ENCODE assay signal across 21 cellular contexts in the genomic region with DNA sequence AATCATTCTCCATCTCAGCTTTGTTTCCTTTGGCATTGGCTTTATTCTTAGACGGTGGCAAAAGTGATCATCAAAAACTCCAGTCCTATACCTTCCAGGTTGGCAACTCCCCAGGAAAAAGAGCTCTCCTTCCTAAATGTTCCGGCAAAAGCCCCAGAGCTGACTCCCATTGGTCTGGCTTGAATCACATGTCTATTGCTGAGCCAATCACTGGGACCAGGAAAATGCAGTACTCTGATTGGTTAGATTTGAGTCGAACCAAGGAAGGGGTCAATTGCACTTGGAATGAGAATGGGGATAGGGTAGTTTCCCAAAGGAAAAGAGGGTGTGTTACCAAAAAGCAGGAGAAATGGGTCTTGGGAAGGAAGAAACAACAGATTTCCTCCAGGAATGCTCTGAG. TPM values are rescaled to one million over a fixed set of nuclear protein-coding genes. Genes with fewer than 3 reads are reported as not detected.
"Had no signal": no experiment of that assay in that cellular context is flagged by ENCODE, and none has a peak within 500 bp of the region (broad histone marks: within the 10 kb centered on the region; RNA-seq: fewer than 3 reads in every experiment).

No MANE protein-coding gene starts in this region.

- ATAC-seq: activated T-helper 17 cell treated with anti-CD3 and anti-CD28 coated beads, Interleukin-2, amount 50 U/mL, for 72 hours; foreskin keratinocyte; natural killer cell; sciatic nerve; stimulated activated naive CD8-positive, alpha-beta T cell treated with anti-CD3 and anti-CD28 coated beads, Interleukin-15, amount 100 ng/mL, for 72 hours; upper lobe of right lung had no signal

- H3K9me3 ChIP-seq: colonic mucosa, thoracic aorta, upper lobe of right lung had no signal

- H3K79me2 ChIP-seq: parathyroid adenoma had no signal

- H3K4me3 ChIP-seq: colonic mucosa, smooth muscle cell, thoracic aorta, upper lobe of right lung had no signal

- DNase-seq: activated CD4-positive, alpha-beta T cell treated with anti-CD3 and anti-CD28 coated beads, Interleukin-2, amount 50 U/mL, for 4 hours; activated CD4-positive, CD25-positive, alpha-beta regulatory T cell treated with anti-CD3 and anti-CD28 coated beads, Interleukin-2, amount 50 U/mL, for 72 hours; activated naive CD4-positive, alpha-beta T cell treated with Interleukin-2 at 50 U/mL for 16 hours; activated naive CD8-positive, alpha-beta T cell treated with anti-CD3 and anti-CD28 coated beads, Interleukin-2, amount 10 ng/mL, durations not matched to agents 7 days and 5 days; colonic mucosa; foreskin keratinocyte; glutamatergic neuron; hypothalamus; mesenchymal stem cell; natural killer cell; stimulated activated CD4-positive, alpha-beta T cell treated with anti-CD3 and anti-CD28 coated beads, Interleukin-4, amount 100 ng/mL, for 1 hour; stimulated activated naive CD8-positive, alpha-beta T cell treated with anti-CD3 and anti-CD28 coated beads, Interleukin-15, amount 100 ng/mL, for 72 hours; upper lobe of right lung had no signal

- H3K27ac Mint-ChIP-seq: activated naive CD8-positive, alpha-beta T cell treated with anti-CD3 and anti-CD28 coated beads, Interleukin-2, amount 10 ng/mL, durations not matched to agents 7 days and 5 days; activated T-helper 17 cell treated with anti-CD3 and anti-CD28 coated beads, Interleukin-2, amount 50 U/mL, for 72 hours; natural killer cell; stimulated activated naive CD8-positive, alpha-beta T cell treated with anti-CD3 and anti-CD28 coated beads, Interleukin-15, amount 100 ng/mL, for 72 hours had no signal

- H2AFZ ChIP-seq: parathyroid adenoma had no signal

- H3K4me2 ChIP-seq: smooth muscle cell had no signal

- H3K4me1 Mint-ChIP-seq: activated naive CD8-positive, alpha-beta T cell treated with anti-CD3 and anti-CD28 coated beads, Interleukin-2, amount 10 ng/mL, durations not matched to agents 7 days and 5 days; activated T-helper 17 cell treated with anti-CD3 and anti-CD28 coated beads, Interleukin-2, amount 50 U/mL, for 72 hours; central memory CD8-positive, alpha-beta T cell; natural killer cell; stimulated activated naive CD8-positive, alpha-beta T cell treated with anti-CD3 and anti-CD28 coated beads, Interleukin-15, amount 100 ng/mL, for 72 hours had no signal

- H3K27ac ChIP-seq: colonic mucosa, foreskin keratinocyte, parathyroid adenoma, thoracic aorta, upper lobe of right lung had no signal

- H3K36me3 ChIP-seq: colonic mucosa, thoracic aorta, upper lobe of right lung had no signal

- H3K9me3 Mint-ChIP-seq: activated naive CD8-positive, alpha-beta T cell treated with anti-CD3 and anti-CD28 coated beads, Interleukin-2, amount 10 ng/mL, durations not matched to agents 7 days and 5 days; activated T-helper 17 cell treated with anti-CD3 and anti-CD28 coated beads, Interleukin-2, amount 50 U/mL, for 72 hours; central memory CD8-positive, alpha-beta T cell; natural killer cell; stimulated activated naive CD8-positive, alpha-beta T cell treated with anti-CD3 and anti-CD28 coated beads, Interleukin-15, amount 100 ng/mL, for 72 hours had no signal

- H3K4me3 Mint-ChIP-seq: activated naive CD8-positive, alpha-beta T cell treated with anti-CD3 and anti-CD28 coated beads, Interleukin-2, amount 10 ng/mL, durations not matched to agents 7 days and 5 days; activated T-helper 17 cell treated with anti-CD3 and anti-CD28 coated beads, Interleukin-2, amount 50 U/mL, for 72 hours; central memory CD8-positive, alpha-beta T cell; natural killer cell; stimulated activated naive CD8-positive, alpha-beta T cell treated with anti-CD3 and anti-CD28 coated beads, Interleukin-15, amount 100 ng/mL, for 72 hours had no signal

- H3K36me3 Mint-ChIP-seq: activated naive CD8-positive, alpha-beta T cell treated with anti-CD3 and anti-CD28 coated beads, Interleukin-2, amount 10 ng/mL, durations not matched to agents 7 days and 5 days; natural killer cell had no signal

- H3K9ac ChIP-seq: parathyroid adenoma had no signal

- H3K27me3 ChIP-seq: foreskin keratinocyte had no signal

RNA-seq across cellular contexts. Expression of gene LEP, which starts 22.3 kb away (rescaled TPM):
- total RNA-seq: activated naive CD8-positive, alpha-beta T cell treated with anti-CD3 and anti-CD28 coated beads, Interleukin-2, amount 10 ng/mL, durations not matched to agents 7 days and 5 days; activated T-helper 17 cell treated with anti-CD3 and anti-CD28 coated beads, Interleukin-2, amount 50 U/mL, for 72 hours; epithelial cell of proximal tubule; foreskin keratinocyte; natural killer cell; smooth muscle cell; T-helper 1 cell treated with Interleukin-12 subunit alpha and Interleukin-12 subunit beta and Interleukin-4 antibody, amounts not matched to agents 30 ng/mL and 1 ng/mL, for 36 hours; thoracic aorta; upper lobe of right lung had no signal
- polyA plus RNA-seq: foreskin keratinocyte, smooth muscle cell had no signal
